ENCODE assay signal across 13 cellular contexts in genomic region chr4:3269105-3269927, GRCh38. TPM values are rescaled to one million over a fixed set of nuclear protein-coding genes. Genes with fewer than 3 reads are reported as not detected.
DNase-seq lines count a peak whose midpoint lies in the region; ATAC-seq lines count a peak whose summit lies in the region.
"Had no signal": no experiment of that assay in that cellular context is flagged by ENCODE, and none has a peak within 500 bp of the region (broad histone marks: within the 10 kb centered on the region; RNA-seq: fewer than 3 reads in every experiment).

No MANE protein-coding gene starts in this region.

- intact Hi-C loops in left ventricle myocardium superior (cut with micrococcal nuclease): no loop called here
- intact Hi-C loops in posterior vena cava (cut with DNase I): no loop called here

- peak; percentile 33 for DNase-seq in D341Med (ENCODE audit: low spot score)
- no peak for DNase-seq in left ventricle myocardium superior
- DNase-seq in posterior vena cava (ENCODE audit: low spot score): peak; percentile 69
- DNase-seq in SKM-1 (lab: John Stamatoyannopoulos, UW; ENCODE audit: unreplicated experiment): no peak
- DNase-seq in NCI-H2227 (lab: John Stamatoyannopoulos, UW; ENCODE audit: unreplicated experiment): no peak
- DNase-seq in stimulated activated CD4-positive, alpha-beta T cell treated with anti-CD3 and anti-CD28 coated beads, Interleukin-2, amount 100 ng/mL, for 48 hours: no peak
- DNase-seq in cerebellar nuclear complex (lab: John Stamatoyannopoulos, UW): no peak
- DNase-seq: NCI-H2081 treated with DMSO at 0.1 percent for 48 hours, NCI-H82, T-helper 1 cell, uterus had no signal

- ATAC-seq in left ventricle myocardium superior: peak; percentile 43

- peak overlapping the region; percentile 62 for H3K27ac ChIP-seq in angular gyrus (ENCODE audit: low read depth, low read length)
- H3K27ac ChIP-seq: uterus, VCaP had no signal

RNA-seq across cellular contexts. Expression of gene MSANTD1, which starts 20.4 kb away (rescaled TPM):
- total RNA-seq in left ventricle myocardium superior (0.45 TPM), posterior vena cava (1 to 10 TPM in 1 of 2 donors, under 1 TPM in 1; 0.71 to 1.1 TPM)

RNA-seq across cellular contexts. Expression of gene RGS12, which starts 23.5 kb away (rescaled TPM):
- total RNA-seq in left ventricle myocardium superior (14.6 TPM), posterior vena cava (10 to 100 TPM; 18.7 to 19.5 TPM)

Comparison
In these comparisons a context has a peak if more than half of its experiments do, and no peak if none do; other contexts are left out.
1. DNase-seq: peak in D341Med (single experiment) and posterior vena cava (single experiment); none in left ventricle myocardium superior (single experiment), SKM-1 (single experiment), NCI-H2227 (single experiment), stimulated activated CD4-positive, alpha-beta T cell treated with anti-CD3 and anti-CD28 coated beads, Interleukin-2, amount 100 ng/mL, for 48 hours (0 of 2) and cerebellar nuclear complex (0 of 2).